1 cellular context compared by ENCODE assay signal in the genomic region with DNA sequence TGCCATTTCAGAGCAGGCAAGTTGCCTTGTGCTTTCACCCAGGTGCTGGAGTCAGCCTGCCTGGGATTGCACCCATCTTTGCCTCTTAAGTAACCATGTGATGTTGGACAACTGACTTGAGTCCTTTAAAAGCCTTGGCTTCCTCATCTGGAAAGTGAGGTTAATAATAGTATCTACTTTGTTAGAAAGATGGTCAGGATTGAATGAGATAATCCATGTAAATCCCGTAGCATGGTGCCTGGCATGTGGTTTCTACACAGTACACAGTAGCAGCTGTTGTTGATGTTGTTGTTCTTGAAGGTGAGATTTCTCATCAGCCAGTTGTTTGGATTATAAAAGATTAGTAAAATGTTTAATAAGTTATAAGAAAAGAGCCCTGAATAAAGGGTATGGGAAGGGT.
TF ChIP-seq lines count a peak whose summit lies in the region.

No MANE protein-coding gene starts in this region.

TF ChIP-seq in SK-N-SH, 30 proteins besides CTCF, POLR2A, EP300 and RAD21:
- TF ChIP-seq RCOR1 (IDR thresholded peaks at IDR 0.05; ENCODE audit: low read length), result no peak
TF ChIP-seq in SK-N-SH: peak in this region for 0.
